In the genomic region with DNA sequence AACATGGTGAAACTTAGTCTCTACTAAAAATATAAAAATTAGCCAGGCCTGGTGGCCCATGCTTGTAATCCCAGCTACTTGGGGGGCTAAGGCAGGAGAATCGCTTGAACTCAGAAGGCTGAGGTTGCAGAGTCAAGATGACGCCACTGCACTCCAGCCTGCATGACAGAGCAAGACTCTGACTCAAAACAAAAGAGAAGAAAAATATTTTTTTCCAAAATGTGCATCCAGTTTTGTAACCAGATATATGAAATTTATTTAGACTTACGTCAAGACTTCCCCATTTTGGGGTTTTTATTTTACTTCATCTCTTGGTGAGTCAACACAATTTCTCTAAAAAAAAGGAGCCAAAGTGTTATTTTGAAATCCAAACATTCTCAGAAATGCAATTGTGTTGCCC, we compare ENCODE assay signal across 2 cellular contexts.
TF ChIP-seq lines count a peak whose summit lies in the region.

No MANE protein-coding gene starts in this region.

TF ChIP-seq in liver, 16 proteins besides CTCF, POLR2A, EP300 and RAD21:
- TF ChIP-seq HNF4A (conservative IDR thresholded peaks at IDR 0.05) (no peak), RXRA (IDR thresholded peaks at IDR 0.05) (no peak), TAF1 (conservative IDR thresholded peaks at IDR 0.05) (no peak), EGR1 (IDR thresholded peaks at IDR 0.05; ENCODE audit: low read depth in 2 of 2) (no peak)
- TF ChIP-seq, protein P1, sequence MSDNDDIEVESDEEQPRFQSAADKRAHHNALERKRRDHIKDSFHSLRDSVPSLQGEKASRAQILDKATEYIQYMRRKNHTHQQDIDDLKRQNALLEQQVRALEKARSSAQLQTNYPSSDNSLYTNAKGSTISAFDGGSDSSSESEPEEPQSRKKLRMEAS (IDR thresholded peaks at IDR 0.05), result no peak

TF ChIP-seq in HepG2, 621 proteins besides CTCF, POLR2A, EP300 and RAD21:
- TF ChIP-seq, protein P2, sequence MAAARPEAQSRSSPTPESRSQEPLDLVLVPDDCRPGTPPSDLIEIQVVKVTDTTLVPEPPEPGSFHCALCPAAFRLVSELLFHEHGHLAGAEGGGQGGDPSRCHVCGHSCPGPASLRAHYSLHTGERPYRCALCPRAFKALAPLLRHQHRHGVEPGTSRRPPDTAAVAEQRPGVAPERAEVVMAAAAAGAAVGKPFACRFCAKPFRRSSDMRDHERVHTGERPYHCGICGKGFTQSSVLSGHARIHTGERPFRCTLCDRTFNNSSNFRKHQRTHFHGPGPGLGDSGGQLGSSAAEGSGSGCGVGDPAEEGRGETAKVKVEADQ (CRISPR knock-in tag; IDR thresholded peaks at IDR 0.05; ENCODE audit: borderline replicate concordance), result no peak
- TF ChIP-seq ZFAT (CRISPR knock-in tag; conservative IDR thresholded peaks at IDR 0.05) (no peak), PRMT3 (CRISPR knock-in tag; IDR thresholded peaks at IDR 0.05; ENCODE audit: borderline replicate concordance, low read depth) (no peak), BHLHE40 (IDR thresholded peaks at IDR 0.05; ENCODE audit: low read length) (no peak), ZNF772 (CRISPR knock-in tag; IDR thresholded peaks at IDR 0.05) (no peak), NR2F2 (IDR thresholded peaks at IDR 0.05; ENCODE audit: borderline replicate concordance, low read depth) (no peak), NR1H2 (CRISPR knock-in tag; IDR thresholded peaks at IDR 0.05; ENCODE audit: borderline replicate concordance, low read depth) (no peak), FOXA3 (CRISPR knock-in tag; IDR thresholded peaks at IDR 0.05) (no peak), SMAD1 (CRISPR knock-in tag; IDR thresholded peaks at IDR 0.05; ENCODE audit: borderline replicate concordance, low read depth) (no peak), ZNF205 (CRISPR knock-in tag; IDR thresholded peaks at IDR 0.05) (no peak)
- TF ChIP-seq, protein P3, sequence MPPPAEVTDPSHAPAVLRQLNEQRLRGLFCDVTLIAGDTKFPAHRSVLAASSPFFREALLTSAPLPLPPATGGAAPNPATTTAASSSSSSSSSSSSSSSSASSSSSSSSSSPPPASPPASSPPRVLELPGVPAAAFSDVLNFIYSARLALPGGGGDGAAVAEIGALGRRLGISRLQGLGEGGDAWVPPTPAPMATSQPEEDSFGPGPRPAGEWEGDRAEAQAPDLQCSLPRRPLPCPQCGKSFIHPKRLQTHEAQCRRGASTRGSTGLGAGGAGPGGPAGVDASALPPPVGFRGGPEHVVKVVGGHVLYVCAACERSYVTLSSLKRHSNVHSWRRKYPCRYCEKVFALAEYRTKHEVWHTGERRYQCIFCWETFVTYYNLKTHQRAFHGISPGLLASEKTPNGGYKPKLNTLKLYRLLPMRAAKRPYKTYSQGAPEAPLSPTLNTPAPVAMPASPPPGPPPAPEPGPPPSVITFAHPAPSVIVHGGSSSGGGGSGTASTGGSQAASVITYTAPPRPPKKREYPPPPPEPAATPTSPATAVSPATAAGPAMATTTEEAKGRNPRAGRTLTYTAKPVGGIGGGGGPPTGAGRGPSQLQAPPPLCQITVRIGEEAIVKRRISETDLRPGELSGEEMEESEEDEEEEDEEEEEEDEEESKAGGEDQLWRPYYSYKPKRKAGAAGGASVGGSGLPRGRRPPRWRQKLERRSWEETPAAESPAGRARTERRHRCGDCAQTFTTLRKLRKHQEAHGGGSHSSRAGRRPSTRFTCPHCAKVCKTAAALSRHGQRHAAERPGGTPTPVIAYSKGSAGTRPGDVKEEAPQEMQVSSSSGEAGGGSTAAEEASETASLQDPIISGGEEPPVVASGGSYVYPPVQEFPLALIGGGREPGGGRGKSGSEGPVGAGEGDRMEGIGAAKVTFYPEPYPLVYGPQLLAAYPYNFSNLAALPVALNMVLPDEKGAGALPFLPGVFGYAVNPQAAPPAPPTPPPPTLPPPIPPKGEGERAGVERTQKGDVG (CRISPR knock-in tag; IDR thresholded peaks at IDR 0.05; ENCODE audit: borderline replicate concordance), result no peak
TF ChIP-seq in HepG2: peak in this region for 0.
